Comparison of ENCODE assay signal across 1 cellular context in genomic region chr10:103578782-103579382, GRCh38.
TF ChIP-seq lines count a peak whose summit lies in the region.

No MANE protein-coding gene starts in this region.

TF ChIP-seq in HepG2, 621 proteins besides CTCF, POLR2A, EP300 and RAD21 (continued from another document and continues in another):
- TF ChIP-seq AGO1 (IDR thresholded peaks at IDR 0.05; ENCODE audit: low read depth, low read length, poor library complexity, severe bottlenecking) (no peak), MED8 (CRISPR knock-in tag; IDR thresholded peaks at IDR 0.05; ENCODE audit: insufficient replicate concordance) (no peak), PRDM15 (CRISPR knock-in tag; IDR thresholded peaks at IDR 0.05) (no peak), TEAD3 (CRISPR knock-in tag; optimal IDR thresholded peaks at IDR 0.05; ENCODE audit: borderline replicate concordance) (peak; percentile 67), XRCC5 (optimal IDR thresholded peaks at IDR 0.05; ENCODE audit: low read length) (peak; percentile 47), EZH2 (conservative IDR thresholded peaks at IDR 0.05; ENCODE audit: low read depth, low read length) (no peak), SAP130 (CRISPR knock-in tag; IDR thresholded peaks at IDR 0.05; ENCODE audit: low read depth) (peak; percentile 87), REST (IDR thresholded peaks at IDR 0.05; ENCODE audit: borderline replicate concordance in 1 of 2, low read depth in 1 of 2, low read length in 2 of 2) (no peak), NR0B2 (CRISPR knock-in tag; IDR thresholded peaks at IDR 0.05) (no peak), GFI1 (CRISPR knock-in tag; IDR thresholded peaks at IDR 0.05; ENCODE audit: borderline replicate concordance) (peak; percentile 89; the same call in 1 of the 2 replicates), KDM5A (IDR thresholded peaks at IDR 0.05; ENCODE audit: borderline replicate concordance, low read length) (no peak), NR3C1 (CRISPR knock-in tag; IDR thresholded peaks at IDR 0.05) (no peak), U2AF1 (optimal IDR thresholded peaks at IDR 0.05; ENCODE audit: low read depth, low read length) (no peak), PBX2 (CRISPR knock-in tag; IDR thresholded peaks at IDR 0.05) (no peak), ZFP36L2 (CRISPR knock-in tag; IDR thresholded peaks at IDR 0.05) (no peak), IKZF4 (CRISPR knock-in tag; IDR thresholded peaks at IDR 0.05; ENCODE audit: borderline replicate concordance, low read depth, not compliant biosample characterization) (no peak), ZBTB33 (CRISPR knock-in tag; IDR thresholded peaks at IDR 0.05) (0 out of 2 replicates have a peak, but pooled peaks have one; percentile 6), TFDP2 (CRISPR knock-in tag; IDR thresholded peaks at IDR 0.05) (peak; percentile 16; the same call in 1 of the 2 replicates), ZNF263 (CRISPR knock-in tag; IDR thresholded peaks at IDR 0.05) (peak; percentile 52), ZNF639 (CRISPR knock-in tag; conservative IDR thresholded peaks at IDR 0.05) (no peak), ZNF605 (CRISPR knock-in tag; IDR thresholded peaks at IDR 0.05) (no peak), ZNF382 (CRISPR knock-in tag; IDR thresholded peaks at IDR 0.05; ENCODE audit: borderline replicate concordance) (no peak), ZNF703 (CRISPR knock-in tag; IDR thresholded peaks at IDR 0.05; ENCODE audit: borderline replicate concordance) (no peak), SNAPC4 (CRISPR knock-in tag; IDR thresholded peaks at IDR 0.05) (no peak), NCOA5 (CRISPR knock-in tag; IDR thresholded peaks at IDR 0.05) (no peak), ARID5B (CRISPR knock-in tag; IDR thresholded peaks at IDR 0.05) (peak; percentile 87), FOXK2 (IDR thresholded peaks at IDR 0.05) (no peak), ARID3A (IDR thresholded peaks at IDR 0.05; ENCODE audit: low read depth, low read length) (no peak)
